In the genomic region with DNA sequence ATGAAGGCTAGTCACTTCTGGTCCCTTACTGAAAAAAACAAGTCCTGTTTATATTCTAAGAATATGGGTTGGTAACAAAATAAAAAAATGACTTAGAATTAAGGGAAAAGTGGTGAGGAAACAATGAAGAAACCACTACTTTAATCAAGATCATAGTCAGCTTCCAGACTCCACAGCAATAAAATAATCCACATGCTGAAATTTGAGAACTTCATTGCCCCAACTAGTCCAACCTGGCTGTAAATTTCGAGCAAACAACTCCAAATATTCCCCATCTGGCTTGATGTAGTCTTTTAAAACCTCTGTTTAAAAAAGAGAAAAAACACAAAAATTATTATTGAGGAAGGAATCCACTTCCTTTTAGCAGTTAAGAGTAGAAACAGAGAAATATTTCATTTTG, we compare ENCODE assay signal across 20 cellular contexts. TPM values are rescaled to one million over a fixed set of nuclear protein-coding genes. Genes with fewer than 3 reads are reported as not detected.
DNase-seq lines count a peak whose midpoint lies in the region; TF ChIP-seq lines count a peak whose summit lies in the region.
"Had no signal": no experiment of that assay in that cellular context is flagged by ENCODE, and none has a peak within 500 bp of the region (broad histone marks: within the 10 kb centered on the region; RNA-seq: fewer than 3 reads in every experiment).

No MANE protein-coding gene starts in this region.

- no peaks in the 10 kb centered on the region for H3K9me3 Mint-ChIP-seq in CD4-positive, alpha-beta memory T cell
- H3K9me3 Mint-ChIP-seq: activated T-helper 2 cell treated with anti-CD3 and anti-CD28 coated beads, Interferon-gamma antibody, Interleukin-2, Interleukin-4, amounts not matched to agents 10 μg/mL and 5 μg/mL and 100 μg/mL, durations not matched to agents 14 hours and 24 hours and 36 hours; naive thymus-derived CD8-positive, alpha-beta T cell; stimulated activated effector memory CD8-positive, alpha-beta T cell treated with anti-CD3 and anti-CD28 coated beads, Interleukin-12 subunit alpha, Interleukin-12 subunit beta, amount 100 ng/mL, for 72 hours; T-helper 2 cell treated with Interferon-gamma antibody and Interleukin-4, amounts not matched to agents 5 μg/mL and 100 μg/mL, for 36 hours had no signal

- POLR2A ChIA-PET in CD4-positive, alpha-beta memory T cell (lab: Charles Lee; ENCODE audit: partially characterized antibody): no interaction called here

- H3K4me1 Mint-ChIP-seq in CD4-positive, alpha-beta memory T cell: peaks cover 0 to 4% (median under 1%) of the 10 kb centered on the region in 4 donors
- H3K4me1 Mint-ChIP-seq: stimulated activated effector memory CD8-positive, alpha-beta T cell treated with anti-CD3 and anti-CD28 coated beads, Interleukin-12 subunit alpha, Interleukin-12 subunit beta, amount 100 ng/mL, for 72 hours had no signal

- no peaks in the 10 kb centered on the region for H3K27me3 ChIP-seq in CD4-positive, alpha-beta memory T cell (ENCODE audit: insufficient read depth, low read length)
- H3K27me3 ChIP-seq: transverse colon had no signal

- H3K27me3 Mint-ChIP-seq in CD4-positive, alpha-beta memory T cell: no peaks in the 10 kb centered on the region
- H3K27me3 Mint-ChIP-seq: naive thymus-derived CD8-positive, alpha-beta T cell had no signal

- no peak for TF ChIP-seq CTCF in fibroblast of mammary gland (conservative IDR thresholded peaks at IDR 0.05; ENCODE audit: control insufficient read depth, insufficient read depth, low read depth, low read length)

- H3K27ac ChIP-seq in CD4-positive, alpha-beta memory T cell (ENCODE audit: low read depth, low read length): no peak overlapping the region
- H3K27ac ChIP-seq: HL-60, lower lobe of right lung, psoas muscle, transverse colon had no signal

- no peak overlapping the region for H3K4me3 ChIP-seq in fibroblast of mammary gland (ENCODE audit: control insufficient read depth, low read depth, low read length)
- no peak overlapping the region for H3K4me3 ChIP-seq in CD4-positive, alpha-beta memory T cell (ENCODE audit: low read length in 2 of 2)
- H3K4me3 ChIP-seq: K562, lower lobe of right lung, psoas muscle, transverse colon had no signal

- DNase-seq in NCI-H2029 treated with DMSO at 0.1 percent for 48 hours (lab: John Stamatoyannopoulos, UW) (peak; percentile 8), NCI-H2029 (lab: John Stamatoyannopoulos, UW) (no peak), NCI-H524 treated with DMSO at 0.1 percent for 48 hours (lab: John Stamatoyannopoulos, UW) (peak; percentile 21), fibroblast of mammary gland (ENCODE audit: low read depth) (peak; percentile 13), stromal cell of bone marrow (ENCODE audit: low read depth) (peak; percentile 24), NCI-H226 (no peak), dermis blood vessel endothelial cell (no peak)
- DNase-seq in CD4-positive, alpha-beta memory T cell: no peak
- DNase-seq: amniotic stem cell; EL; lower lobe of right lung; naive thymus-derived CD8-positive, alpha-beta T cell; psoas muscle; SIG-M5; transverse colon had no signal

- peak overlapping the region in 1 of 7 donors; percentile 41 for H3K27ac Mint-ChIP-seq in CD4-positive, alpha-beta memory T cell
- H3K27ac Mint-ChIP-seq: activated T-helper 2 cell treated with anti-CD3 and anti-CD28 coated beads, Interferon-gamma antibody, Interleukin-2, Interleukin-4, amounts not matched to agents 10 μg/mL and 5 μg/mL and 100 μg/mL, durations not matched to agents 14 hours and 24 hours and 36 hours; stimulated activated effector memory CD8-positive, alpha-beta T cell treated with anti-CD3 and anti-CD28 coated beads, Interleukin-12 subunit alpha, Interleukin-12 subunit beta, amount 100 ng/mL, for 72 hours; T-helper 2 cell treated with Interferon-gamma antibody and Interleukin-4, amounts not matched to agents 5 μg/mL and 100 μg/mL, for 36 hours had no signal

- no peaks in the 10 kb centered on the region for H3K4me1 ChIP-seq in CD4-positive, alpha-beta memory T cell (ENCODE audit: insufficient read depth, low read length)
- H3K4me1 ChIP-seq: lower lobe of right lung had no signal

- peaks cover 30 to 39% of the 10 kb centered on the region in 2 donors for H3K36me3 Mint-ChIP-seq in CD4-positive, alpha-beta memory T cell

- no peaks in the 10 kb centered on the region for H3K36me3 ChIP-seq in CD4-positive, alpha-beta memory T cell (ENCODE audit: insufficient read depth, low read length)
- H3K36me3 ChIP-seq: lower lobe of right lung had no signal

- no peak overlapping the region for H3K4me3 Mint-ChIP-seq in CD4-positive, alpha-beta memory T cell
- H3K4me3 Mint-ChIP-seq: naive thymus-derived CD8-positive, alpha-beta T cell; stimulated activated effector memory CD8-positive, alpha-beta T cell treated with anti-CD3 and anti-CD28 coated beads, Interleukin-12 subunit alpha, Interleukin-12 subunit beta, amount 100 ng/mL, for 72 hours; T-helper 2 cell treated with Interferon-gamma antibody and Interleukin-4, amounts not matched to agents 5 μg/mL and 100 μg/mL, for 36 hours had no signal

- intact Hi-C loops in CD4-positive, alpha-beta memory T cell (cut with micrococcal nuclease): no loop called here

- CTCF ChIA-PET in CD4-positive, alpha-beta memory T cell (lab: Charles Lee; ENCODE audit: partially characterized antibody): no interaction called here

- no peaks in the 10 kb centered on the region for H3K9me3 ChIP-seq in CD4-positive, alpha-beta memory T cell (ENCODE audit: control insufficient read depth in 1 of 2, low read length in 2 of 2)
- H3K9me3 ChIP-seq: lower lobe of right lung, psoas muscle, transverse colon had no signal

RNA-seq across cellular contexts. Expression of gene METTL4, which starts 32.5 kb away (rescaled TPM):
- total RNA-seq in CD4-positive, alpha-beta memory T cell: 10 to 100 TPM; 25.8 to 29.3 TPM
- 10 to 100 TPM; 15.7 to 16.4 TPM for polyA plus RNA-seq in CD4-positive, alpha-beta memory T cell
- total RNA-seq in dermis blood vessel endothelial cell: 14.3 and 14.8 TPM in 2 replicates

RNA-seq across cellular contexts. Expression of gene NDC80, which starts 32.5 kb away (rescaled TPM):
- total RNA-seq in CD4-positive, alpha-beta memory T cell: 1 to 10 TPM; 3.8 to 6.2 TPM
- polyA plus RNA-seq in CD4-positive, alpha-beta memory T cell: 1 to 10 TPM; 2.1 to 6.4 TPM
- total RNA-seq in dermis blood vessel endothelial cell: 9.0 and 38.6 TPM in 2 replicates

Comparison
In these comparisons a context has a peak if more than half of its experiments do, and no peak if none do; other contexts are left out.
1. DNase-seq: peak in NCI-H2029 treated with DMSO at 0.1 percent for 48 hours (single experiment), NCI-H524 treated with DMSO at 0.1 percent for 48 hours (single experiment), fibroblast of mammary gland (single experiment) and stromal cell of bone marrow (single experiment); none in NCI-H2029 (single experiment), CD4-positive, alpha-beta memory T cell (0 of 5), NCI-H226 (single experiment) and dermis blood vessel endothelial cell (single experiment).